19 cellular contexts compared by ENCODE assay signal in genomic region chr2:40751981-40752380, GRCh38.
DNase-seq lines count a peak whose midpoint lies in the region; ATAC-seq and TF ChIP-seq lines count a peak whose summit lies in the region.
"Had no signal": no experiment of that assay in that cellular context is flagged by ENCODE, and none has a peak within 500 bp of the region (broad histone marks: within the 10 kb centered on the region; RNA-seq: fewer than 3 reads in every experiment).

No MANE protein-coding gene starts in this region.

- ATAC-seq in HG02970 (IDR thresholded peaks at IDR 0.05; ENCODE audit: low FRiP score, unreplicated experiment), result no peak
- ATAC-seq: Panc1, T-helper 17 cell had no signal

- no peak for TF ChIP-seq CTCF in epithelial cell of esophagus (IDR thresholded peaks at IDR 0.05; ENCODE audit: insufficient read depth, low read depth, low read length, missing control alignments)

- H3K4me3 ChIP-seq in epithelial cell of esophagus (ENCODE audit: low read length), result no peak overlapping the region
- H3K4me3 ChIP-seq: BLaER1 treated with 17β-estradiol and CSF1 and Interleukin-3, amounts not matched to agents 10 nM and 100 nM; HAP-1; SJSA1 had no signal

- peak; percentile 27 for DNase-seq in ELR (ENCODE audit: low read depth)
- peak; percentile 22 for DNase-seq in LHCN-M2 (ENCODE audit: low read depth)
- peak; percentile 20 for DNase-seq in epithelial cell of esophagus (ENCODE audit: low read depth)
- peak; percentile 36 for DNase-seq in stromal cell of bone marrow (ENCODE audit: low read depth)
- no peak for DNase-seq in NCI-H2171 (lab: John Stamatoyannopoulos, UW)
- no peak for DNase-seq in A172 (ENCODE audit: low spot score)
- DNase-seq: CD8-positive, alpha-beta memory T cell; DMS53; EL; NCI-H1417; NCI-H187 treated with DMSO at 0.1 percent for 48 hours; NCI-H345; NCI-H524 treated with DMSO at 0.1 percent for 48 hours; T-helper 17 cell had no signal

Comparison
In these comparisons a context has a peak if more than half of its experiments do, and no peak if none do; other contexts are left out.
1. DNase-seq: peak in ELR (single experiment), LHCN-M2 (single experiment), epithelial cell of esophagus (single experiment) and stromal cell of bone marrow (single experiment); none in NCI-H2171 (single experiment) and A172 (single experiment).